In the genomic region with DNA sequence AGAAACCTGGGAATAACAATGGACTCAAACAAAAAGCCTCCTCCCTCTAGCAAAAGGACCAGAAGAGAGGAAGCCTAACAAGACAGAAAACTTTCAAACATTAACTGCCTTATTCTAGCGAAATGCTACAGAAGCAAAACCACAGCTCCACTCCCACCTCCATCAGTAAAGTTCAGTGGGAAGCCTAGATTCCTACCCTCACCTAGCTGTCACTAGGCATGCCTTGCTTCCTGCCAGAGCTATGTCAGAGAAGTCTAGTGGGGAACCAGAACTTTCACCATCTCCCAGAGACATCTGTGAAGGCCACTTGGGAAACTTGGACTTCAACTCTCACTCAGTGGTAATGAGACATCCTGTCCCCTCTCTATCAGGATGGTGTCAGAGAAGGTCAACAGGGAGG, we compare ENCODE assay signal across 7 cellular contexts.
"Had no signal": no experiment of that assay in that cellular context is flagged by ENCODE, and none has a peak within 500 bp of the region (broad histone marks: within the 10 kb centered on the region; RNA-seq: fewer than 3 reads in every experiment).

No MANE protein-coding gene starts in this region.

- H3K4me1 Mint-ChIP-seq: GM23338, H9 had no signal

- H3K4me2 ChIP-seq: GM23338 had no signal

- H3K9me3 Mint-ChIP-seq: GM23338, H9 had no signal

- H3K27ac ChIP-seq: HL-60 had no signal

- H3K4me3 Mint-ChIP-seq: GM23338, H9, IgD-negative memory B cell had no signal

- H2AFZ ChIP-seq: GM23338 had no signal

- H3K27me3 Mint-ChIP-seq: IgD-negative memory B cell had no signal

- ATAC-seq: GM23338, HepG2 had no signal

- DNase-seq: H9, HCEC 1CT, KBM-7 had no signal

- H3K4me3 ChIP-seq: GM23338 had no signal

- H3K27ac Mint-ChIP-seq: GM23338, H9, IgD-negative memory B cell had no signal
